ENCODE assay signal across 8 cellular contexts in the genomic region with DNA sequence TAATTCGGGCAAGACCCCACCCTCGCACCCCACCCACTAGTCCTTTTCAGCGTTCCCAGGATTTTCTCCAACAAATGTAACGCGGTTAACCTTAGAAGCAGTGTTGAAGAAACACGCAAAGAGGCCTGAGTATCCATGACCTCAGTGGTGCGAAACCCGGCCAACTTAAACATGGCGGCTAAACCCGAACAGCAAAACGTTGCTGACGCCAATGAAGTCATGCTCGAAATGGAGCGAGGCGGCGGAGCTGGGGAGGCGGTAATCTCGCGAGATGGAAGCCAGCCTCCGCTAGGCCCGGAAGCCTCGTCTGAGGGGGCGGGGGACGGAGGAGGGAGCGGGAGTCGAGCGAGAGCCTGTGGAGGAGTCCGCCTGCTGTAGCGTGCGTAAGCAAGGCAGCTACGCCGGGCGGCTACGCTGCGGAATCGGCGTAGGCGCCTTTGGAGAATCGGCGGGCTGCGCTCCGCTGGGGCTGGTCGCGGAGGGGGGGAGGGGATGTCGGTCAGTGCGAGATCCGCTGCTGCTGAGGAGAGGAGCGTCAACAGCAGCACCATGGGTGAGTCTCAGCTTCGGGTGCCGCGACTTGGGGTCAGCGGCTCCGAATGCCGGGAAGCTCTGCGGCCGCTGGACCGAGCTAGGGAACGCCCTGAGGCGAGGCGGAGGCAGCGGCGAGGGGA. TPM values are rescaled to one million over a fixed set of nuclear protein-coding genes. Genes with fewer than 3 reads are reported as not detected.
DNase-seq lines count a peak whose midpoint lies in the region; ATAC-seq, FAIRE-seq and TF ChIP-seq lines count a peak whose summit lies in the region.

A gene (plus strand): TSS at position 340 of the 674 bp plus-strand sequence. CDS start 153 bp downstream, at position 493.

- peak; percentile 80 for ATAC-seq in HG02763 (IDR thresholded peaks at IDR 0.05; ENCODE audit: unreplicated experiment)
- ATAC-seq in activated naive CD8-positive, alpha-beta T cell treated with anti-CD3 and anti-CD28 coated beads, Interleukin-2, amount 50 U/mL, for 24 hours, result peak; percentile 92
- ATAC-seq in Right ventricle myocardium inferior, result peak; percentile 98
- peak; percentile 94 to 98 (median 95) for ATAC-seq in pancreas

- peaks cover 45% of the 10 kb centered on the region for H3K4me1 Mint-ChIP-seq in activated naive CD8-positive, alpha-beta T cell treated with anti-CD3 and anti-CD28 coated beads, Interleukin-2, amount 50 U/mL, for 24 hours

- H3K9me3 ChIP-seq in pancreas (no peaks in the 10 kb centered on the region), tibial artery (no peaks in the 10 kb centered on the region)

- no peaks in the 10 kb centered on the region for H3K36me3 ChIP-seq in pancreas
- no peaks in the 10 kb centered on the region for H3K36me3 ChIP-seq in tibial artery

- H3K27me3 ChIP-seq in pancreas, result no peaks in the 10 kb centered on the region
- H3K27me3 ChIP-seq in tibial artery, result no peaks in the 10 kb centered on the region

- no peaks in the 10 kb centered on the region for H3K27me3 Mint-ChIP-seq in activated naive CD8-positive, alpha-beta T cell treated with anti-CD3 and anti-CD28 coated beads, Interleukin-2, amount 50 U/mL, for 24 hours

- peak; percentile 87 for FAIRE-seq in pancreas (lab: Jason Lieb, UNC)

- peak within 1 kb of the TSS; percentile 95 for H3K4me3 Mint-ChIP-seq in activated naive CD8-positive, alpha-beta T cell treated with anti-CD3 and anti-CD28 coated beads, Interleukin-2, amount 50 U/mL, for 24 hours

- peak; percentile 100 for DNase-seq in GM12865 (ENCODE audit: low read depth)
- peak; percentile 94 for DNase-seq in NCI-H1417 treated with DMSO at 0.1 percent for 48 hours (lab: John Stamatoyannopoulos, UW)
- peak; percentile 93 for DNase-seq in SW480 (ENCODE audit: low spot score)
- DNase-seq in activated naive CD8-positive, alpha-beta T cell treated with anti-CD3 and anti-CD28 coated beads, Interleukin-2, amount 50 U/mL, for 24 hours, result peak; percentile 98
- DNase-seq in Right ventricle myocardium inferior (ENCODE audit: missing footprints), result peak; percentile 99
- DNase-seq in pancreas, result peak; percentile 94 to 99 (median 99)
- DNase-seq in tibial artery, result peak; percentile 98 to 100

- peak within 1 kb of the TSS; percentile 98 for H3K27ac Mint-ChIP-seq in activated naive CD8-positive, alpha-beta T cell treated with anti-CD3 and anti-CD28 coated beads, Interleukin-2, amount 50 U/mL, for 24 hours

- H3K4me1 ChIP-seq in pancreas, result peaks cover 3 to 29% (median 24%) of the 10 kb centered on the region in 3 donors
- peaks cover 5 to 41% (median 23%) of the 10 kb centered on the region in 4 donors for H3K4me1 ChIP-seq in tibial artery

- 0 to 1% methylated on average over 50 to 62 of the region's 62 CpGs for WGBS in pancreas, 2 donors

- TF ChIP-seq CTCF in GM12865 (IDR thresholded peaks at IDR 0.05; ENCODE audit: insufficient read depth, low read depth, low read length, missing control alignments) (no peak), pancreas (IDR thresholded peaks at IDR 0.05) (no peak), tibial artery (IDR thresholded peaks at IDR 0.05) (no peak)

- intact Hi-C loops in Right ventricle myocardium inferior (cut with DNase I) (loop anchor here (2.0 to 10.0 kb wide), 6 partner anchors 44 to 106 kb away; no protein-coding TSS in a partner anchor), pancreas (cut with DNase I) (no loop called here), tibial artery (cut with DNase I; ENCODE audit: low total_unique reads) (loop anchor here (5.0 to 10.0 kb wide), 2 partner anchors 74 to 84 kb away; no protein-coding TSS in a partner anchor)

- H3K4me3 ChIP-seq in GM12865 (ENCODE audit: low read depth, low read length), result peak within 1 kb of the TSS; percentile 98
- H3K4me3 ChIP-seq in pancreas, result peak within 1 kb of the TSS; percentile 79 to 96 (median 91)
- peak within 1 kb of the TSS; percentile 94 to 96 for H3K4me3 ChIP-seq in tibial artery

- H3K27ac ChIP-seq in pancreas (peak within 1 kb of the TSS; percentile 92 to 97 (median 96)), tibial artery (peak within 1 kb of the TSS; percentile 97 to 98)

- peaks cover 19% of the 10 kb centered on the region for H3K36me3 Mint-ChIP-seq in activated naive CD8-positive, alpha-beta T cell treated with anti-CD3 and anti-CD28 coated beads, Interleukin-2, amount 50 U/mL, for 24 hours (ENCODE audit: low read depth)

- H3K9me3 Mint-ChIP-seq in activated naive CD8-positive, alpha-beta T cell treated with anti-CD3 and anti-CD28 coated beads, Interleukin-2, amount 50 U/mL, for 24 hours, result no peaks in the 10 kb centered on the region

RNA-seq across cellular contexts. Expression of the gene that starts here (rescaled TPM):
- total RNA-seq in Right ventricle myocardium inferior (175 TPM), pancreas (10 to 100 TPM; 27.6 to 75.9 (median 37.7) TPM)
- polyA plus RNA-seq in pancreas, result 10 to 100 TPM; 35.7 to 73.5 TPM

Comparison
In these comparisons a context has a peak if more than half of its experiments do, and no peak if none do; other contexts are left out.
1. Peak in every context shown above with its lines: DNase-seq, ATAC-seq, H3K4me3 ChIP-seq and H3K27ac ChIP-seq.
2. intact Hi-C loops: an anchor here in Right ventricle myocardium inferior (2.0 to 10.0 kb wide) and tibial artery (5.0 to 10.0 kb wide); none called in pancreas.